1 cellular context compared by ENCODE assay signal in genomic region chr7:139735912-139736595, GRCh38.
TF ChIP-seq lines count a peak whose summit lies in the region.

No MANE protein-coding gene starts in this region.

TF ChIP-seq in GM23338, 12 proteins besides CTCF, POLR2A, EP300 and RAD21 (continued from another document):
- no peak for TF ChIP-seq ZNF462 (CRISPR knock-in tag; IDR thresholded peaks at IDR 0.05)
